In the genomic region with DNA sequence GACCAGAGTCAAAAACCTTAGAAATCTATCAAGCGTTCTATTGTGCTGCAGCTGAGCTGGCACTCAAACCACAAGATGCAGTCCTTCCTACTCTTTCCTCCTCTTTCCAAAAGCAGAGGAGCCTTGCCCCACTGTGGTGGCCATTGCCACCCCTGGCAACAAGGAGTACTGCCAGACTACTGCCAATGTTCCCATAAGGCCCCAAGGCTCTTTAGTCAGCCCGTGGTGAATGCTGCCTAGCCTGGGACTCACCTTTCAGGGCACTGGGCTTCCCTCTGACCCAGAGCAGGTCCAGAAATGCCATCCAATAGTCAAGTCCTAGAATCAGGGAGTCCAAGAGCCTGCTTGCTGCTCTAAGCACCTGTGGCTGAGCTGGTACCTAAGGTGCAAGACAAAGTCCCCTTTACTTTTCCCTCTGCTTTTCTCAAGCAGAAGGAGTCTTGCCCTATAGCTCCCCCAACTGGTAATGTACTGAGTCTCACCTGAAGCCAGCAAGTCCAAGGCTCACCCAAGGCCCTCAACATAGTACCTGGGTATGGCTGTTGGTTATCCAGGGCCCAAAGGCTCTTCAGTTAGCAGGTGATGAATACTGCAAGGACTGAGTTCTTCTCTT, we compare ENCODE assay signal across 11 cellular contexts.
A peak's percentile ranks its signal among the peaks of the same experiment; 100 is the strongest.
DNase-seq lines count a peak whose midpoint lies in the region; ATAC-seq and TF ChIP-seq lines count a peak whose summit lies in the region.
"Had no signal": no experiment of that assay in that cellular context is flagged by ENCODE, and none has a peak within 500 bp of the region (broad histone marks: within the 10 kb centered on the region; RNA-seq: fewer than 3 reads in every experiment).

No MANE protein-coding gene starts in this region.

- H3K79me2 ChIP-seq in GM23248 (ENCODE audit: insufficient read depth), result no peaks in the 10 kb centered on the region

- no peak overlapping the region for H3K4me3 ChIP-seq in AG04449 (ENCODE audit: low read depth, low read length)
- H3K4me3 ChIP-seq in GM23248, result no peak overlapping the region
- H3K4me3 ChIP-seq: prostate gland had no signal

- in situ Hi-C loops in GM23248 (cut with MboI), result no loop called here
- in situ Hi-C loops in SK-MEL-5 (cut with HindIII; ENCODE audit: low pct_unique_long_range_greater_than_20kb, low sequenced_read_pairs), result no loop called here

- CTCF ChIA-PET in AG04449 (lab: Yijun Ruan, JAX), result interaction anchor here (0.7 to 1.8 kb wide), 9 partner anchors 8 to 256 kb away, joined by 3 to 8 read pairs (median 4); no protein-coding TSS in a partner anchor

- no peaks in the 10 kb centered on the region for H4K20me1 ChIP-seq in GM23248 (ENCODE audit: insufficient read depth)

- no peaks in the 10 kb centered on the region for H3K36me3 ChIP-seq in GM23248 (ENCODE audit: low read depth)
- H3K36me3 ChIP-seq: prostate gland had no signal

- no peak overlapping the region for H3K4me2 ChIP-seq in GM23248 (ENCODE audit: unreplicated experiment)

- H3K27ac ChIP-seq in GM23248, result no peak overlapping the region
- H3K27ac ChIP-seq: prostate gland had no signal

- WGBS in GM23248 (ENCODE audit: low coverage in 1 of 2, low lambda C conversion rate in 2 of 2, missing lambda C conversion rate in 2 of 2), 2 experiments, result 79 to 95% methylated on average over 2 of the region's 2 CpGs

- no peaks in the 10 kb centered on the region for H3K27me3 ChIP-seq in GM23248 (replicated peaks; ENCODE audit: insufficient read depth)

- POLR2A ChIA-PET in AG04449 (lab: Yijun Ruan, JAX), result interaction anchor here (0.7 kb wide), 1 partner anchor 256 kb away, joined by 3 read pairs; no protein-coding TSS in a partner anchor

- TF ChIP-seq CTCF in AG04449 (IDR thresholded peaks at IDR 0.05; ENCODE audit: insufficient read depth, low read length, missing control alignments), result peak; percentile 21

- no peaks in the 10 kb centered on the region for H3K4me1 ChIP-seq in GM23248 (ENCODE audit: insufficient read depth)
- H3K4me1 ChIP-seq: prostate gland had no signal

- H3K9me2 ChIP-seq in GM23248 (ENCODE audit: insufficient read depth), result no peaks in the 10 kb centered on the region

- DNase-seq in AG04449 (ENCODE audit: low read depth, low spot score) (no peak), GM23248 (peak; percentile 55), SK-MEL-5 (ENCODE audit: low read depth, low spot score) (peak; percentile 56), iPS DF 19.7 (ENCODE audit: low read depth, low spot score) (peak; percentile 57), nucleus accumbens (lab: John Stamatoyannopoulos, UW) (no peak)
- DNase-seq in stimulated activated CD4-positive, alpha-beta T cell treated with anti-CD3 and anti-CD28 coated beads, Interleukin-1b, Interleukin-23, amount 100 ng/mL, for 48 hours, result no peak
- DNase-seq: activated naive CD4-positive, alpha-beta T cell treated with anti-CD3 and anti-CD28 coated beads for 36 hours; NCI-H1930 had no signal

- no peak overlapping the region for H3K9ac ChIP-seq in GM23248

- no peak overlapping the region for H2AFZ ChIP-seq in GM23248

- ATAC-seq in GM21717 (IDR thresholded peaks at IDR 0.05; ENCODE audit: unreplicated experiment) (no peak), GM18517 (IDR thresholded peaks at IDR 0.05; ENCODE audit: unreplicated experiment) (no peak)

- H3K9me3 ChIP-seq in GM23248 (ENCODE audit: low read depth), result no peaks in the 10 kb centered on the region
- H3K9me3 ChIP-seq: prostate gland had no signal

- H3F3A ChIP-seq in GM23248 (ENCODE audit: insufficient read depth), result no peaks in the 10 kb centered on the region

Comparison
In these comparisons a context has a peak if more than half of its experiments do, and no peak if none do; other contexts are left out.
1. DNase-seq: peak in GM23248 (single experiment), SK-MEL-5 (single experiment) and iPS DF 19.7 (single experiment); none in AG04449 (single experiment), nucleus accumbens (0 of 56) and stimulated activated CD4-positive, alpha-beta T cell treated with anti-CD3 and anti-CD28 coated beads, Interleukin-1b, Interleukin-23, amount 100 ng/mL, for 48 hours (single experiment).